In the genomic region with DNA sequence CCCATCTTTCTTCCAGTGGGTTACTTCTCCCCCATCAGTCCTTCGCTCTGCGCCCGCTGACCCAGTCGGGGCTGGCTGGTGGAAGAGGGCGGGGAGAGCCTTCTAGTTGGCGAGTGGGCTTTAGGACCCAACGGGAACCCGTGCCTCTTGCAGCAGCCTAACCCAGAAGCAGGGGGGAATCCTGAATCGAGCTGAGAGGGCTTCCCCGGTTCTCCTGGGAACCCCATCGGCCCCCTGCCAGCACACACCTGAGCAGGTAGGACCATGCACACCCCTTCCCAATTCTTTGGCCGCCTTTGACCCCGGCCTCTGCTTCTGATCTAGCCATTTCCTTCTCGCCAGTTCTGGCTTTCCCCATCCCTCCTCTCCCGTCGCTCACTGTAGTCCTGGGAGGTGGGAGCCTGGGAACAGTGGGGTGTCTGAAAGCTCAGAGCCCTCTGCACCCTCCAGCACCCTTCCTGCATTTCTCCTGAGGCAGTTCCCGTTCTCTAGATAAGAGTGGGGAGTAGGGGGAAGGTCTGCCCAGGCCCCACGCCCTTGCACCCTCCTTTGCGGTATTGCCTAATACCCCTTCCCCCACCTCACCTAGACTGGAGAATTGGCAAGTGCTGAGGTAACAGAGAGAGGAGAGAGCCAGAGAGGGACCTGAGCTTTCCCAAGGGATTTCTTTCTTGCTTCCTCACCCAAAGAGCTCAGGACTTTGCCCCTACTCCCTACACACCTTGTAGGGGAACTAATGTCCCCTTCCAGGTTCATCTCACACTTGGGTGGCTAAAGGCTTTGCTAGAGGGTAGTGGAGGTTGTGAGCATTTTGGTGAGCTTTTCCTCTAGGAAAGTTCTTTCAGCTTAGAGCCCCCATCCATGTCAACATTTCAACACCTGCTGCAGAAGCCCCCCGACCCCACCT, we compare ENCODE assay signal across 8 cellular contexts. TPM values are rescaled to one million over a fixed set of nuclear protein-coding genes. Genes with fewer than 3 reads are reported as not detected.
DNase-seq lines count a peak whose midpoint lies in the region; ATAC-seq, FAIRE-seq and TF ChIP-seq lines count a peak whose summit lies in the region.

A gene (plus strand): TSS at position 150 of the 907 bp plus-strand sequence. CDS start 22,039 bp downstream, outside the sequence.

- SMC1A ChIA-PET in GM12878 (lab: Charles Lee; ENCODE audit: uncharacterized antibody, unreplicated experiment): interaction anchor here (0.9 to 11.2 kb wide), 11 partner anchors 8 to 312 kb away, joined by 3 to 172 read pairs (median 6); a partner anchor contains a TSS

- TF ChIP-seq EP300 in GM12878 (IDR thresholded peaks at IDR 0.05; ENCODE audit: borderline replicate concordance in 1 of 2, control insufficient read depth in 1 of 2, low read depth in 2 of 2, low read length in 2 of 2): no peak

- H3K36me3 ChIP-seq in GM12878 (ENCODE audit: control insufficient read depth in 2 of 2, insufficient read depth in 2 of 2, low read length in 1 of 2): peaks cover 0 to under 1% of the 10 kb centered on the region in 2 experiments; a peak in 2 of 4 replicates
- peaks cover 4% of the 10 kb centered on the region; the same call in 1 of the 2 replicates for H3K36me3 ChIP-seq in iPS-20b (ENCODE audit: insufficient read depth, low read depth, low read length)

- peak within 1 kb of the TSS; percentile 58 for H2AFZ ChIP-seq in GM12878 (ENCODE audit: control insufficient read depth, low read depth, low read length)

- TF ChIP-seq RAD21 in GM12878 (IDR thresholded peaks at IDR 0.05; ENCODE audit: insufficient read depth, low read depth, low read length): no peak

- FAIRE-seq in GM12891 (lab: Jason Lieb, UNC) (peak; percentile 70), GM12878 (lab: Jason Lieb, UNC) (no peak)

- ATAC-seq in GM12878 (peak; percentile 68), GM21786 (IDR thresholded peaks at IDR 0.05; ENCODE audit: unreplicated experiment) (no peak), GM21737 (IDR thresholded peaks at IDR 0.05; ENCODE audit: unreplicated experiment) (no peak), GM18517 (IDR thresholded peaks at IDR 0.05; ENCODE audit: unreplicated experiment) (no peak)

- no peak for TF ChIP-seq CTCF in GM12878 (IDR thresholded peaks at IDR 0.05 in 2 of 3, conservative IDR thresholded peaks at IDR 0.05 in 1 of 3; ENCODE audit: control insufficient read depth in 2 of 3, extremely low read depth in 1 of 3, insufficient read depth in 1 of 3, low read depth in 3 of 3, low read length in 3 of 3)

- H3K4me2 ChIP-seq in GM12878 (ENCODE audit: control insufficient read depth, insufficient read depth): peak within 1 kb of the TSS; percentile 71

- H3K27ac ChIP-seq in GM12878 (ENCODE audit: control insufficient read depth, insufficient read depth) (peak within 1 kb of the TSS; percentile 9; the same call in 1 of the 2 replicates), iPS-20b (ENCODE audit: low read length) (no peak within 1 kb of the TSS)

- in situ Hi-C loops in GM12878 (cut with MboI): loop anchor here (5.0 kb wide), 1 partner anchor 228 kb away; no protein-coding TSS in a partner anchor

- POLR2A ChIA-PET in GM12878 (lab: Charles Lee): interaction anchor here (0.7 to 9.8 kb wide), 7 partner anchors 8 to 306 kb away, joined by 3 to 123 read pairs (median 3); no protein-coding TSS in a partner anchor

- no peak for TF ChIP-seq POLR2A in GM12891 (IDR thresholded peaks at IDR 0.05; ENCODE audit: low read depth, low read length)
- TF ChIP-seq POLR2A in GM12878 (IDR thresholded peaks at IDR 0.05; ENCODE audit: low read depth, low read length): no peak

- H3K9me3 ChIP-seq in GM12878 (replicated peaks; ENCODE audit: control insufficient read depth, insufficient read depth, low read length): no peaks in the 10 kb centered on the region
- H3K9me3 ChIP-seq in iPS-20b (ENCODE audit: insufficient read depth, low read depth, low read length): no peaks in the 10 kb centered on the region

- CTCF ChIA-PET in GM12878 (lab: Yijun Ruan, JAX): interaction anchor here (0.6 to 10.6 kb wide), 16 partner anchors 9 to 566 kb away, joined by 3 to 311 read pairs (median 5); a partner anchor contains a TSS

- no peaks in the 10 kb centered on the region; the same call in none of the 2 replicates for H3K79me2 ChIP-seq in GM12878 (ENCODE audit: control insufficient read depth, insufficient read depth, low read length)

- RAD21 ChIA-PET in GM12878 (lab: Charles Lee; ENCODE audit: unreplicated experiment): interaction anchor here (0.7 to 18.7 kb wide), 7 partner anchors 14 to 306 kb away, joined by 3 to 271 read pairs (median 3); a partner anchor contains a TSS

- no peaks in the 10 kb centered on the region for H4K20me1 ChIP-seq in GM12878 (ENCODE audit: control insufficient read depth, insufficient read depth)

- H3K4me3 ChIP-seq in GM12878 (peak within 1 kb of the TSS; percentile 70), iPS-20b (ENCODE audit: low read length) (peak within 1 kb of the TSS; percentile 82), skeletal muscle cell (ENCODE audit: low read depth, low read length) (peak within 1 kb of the TSS; percentile 48)

- 37% methylated on average over 19 of the region's 20 CpGs for WGBS in GM12878 (ENCODE audit: insufficient coverage, insufficient replicate concordance, low lambda C conversion rate, missing lambda C conversion rate)

- H3K9ac ChIP-seq in GM12878 (ENCODE audit: control insufficient read depth, insufficient read depth, low read length) (peak within 1 kb of the TSS; percentile 33; the same call in 1 of the 2 replicates), iPS-20b (ENCODE audit: low read depth, low read length) (peak within 1 kb of the TSS; percentile 73)

- BruUV-seq in GM12878 (replicated peaks; lab: Mats Ljungman, UMichigan): no TSS peak

- intact Hi-C loops in GM12878 (cut with micrococcal nuclease; ENCODE audit: unreplicated experiment): no loop called here

- H3K27me3 ChIP-seq in GM12878 (replicated peaks in 1 of 2; ENCODE audit: control insufficient read depth in 2 of 2, insufficient read depth in 2 of 2, low read length in 1 of 2): no peaks in the 10 kb centered on the region
- no peaks in the 10 kb centered on the region for H3K27me3 ChIP-seq in iPS-20b (ENCODE audit: insufficient read depth, low read length)

- H3K4me1 ChIP-seq in GM12878 (ENCODE audit: control insufficient read depth, insufficient read depth, low read length): peaks cover 58% of the 10 kb centered on the region
- H3K4me1 ChIP-seq in iPS-20b (ENCODE audit: insufficient read depth, low read length): peaks cover 35% of the 10 kb centered on the region

- DNase-seq in GM12891 (ENCODE audit: insufficient read length, low spot score) (peak; percentile 60), NCI-H2227 (lab: John Stamatoyannopoulos, UW; ENCODE audit: unreplicated experiment) (peak; percentile 62), GM12878 (ENCODE audit: low read depth, low spot score) (no peak), skeletal muscle cell (ENCODE audit: low read depth) (no peak)

TF ChIP-seq in GM12891, 5 proteins besides CTCF, POLR2A, EP300 and RAD21:
- TF ChIP-seq PAX5 (IDR thresholded peaks at IDR 0.05; ENCODE audit: insufficient read depth, low read length, severe bottlenecking) (no peak), POU2F2 (IDR thresholded peaks at IDR 0.05; ENCODE audit: low read depth, low read length) (no peak), POLR2AphosphoS5 (IDR thresholded peaks at IDR 0.05; ENCODE audit: low read depth, low read length) (no peak), SPI1 (IDR thresholded peaks at IDR 0.05; ENCODE audit: low read depth, low read length) (no peak), TAF1 (IDR thresholded peaks at IDR 0.05; ENCODE audit: low read depth, low read length) (no peak)

TF ChIP-seq in GM12878, 131 proteins besides CTCF, POLR2A, EP300 and RAD21 (continues in another document):
- TF ChIP-seq, protein P1, sequence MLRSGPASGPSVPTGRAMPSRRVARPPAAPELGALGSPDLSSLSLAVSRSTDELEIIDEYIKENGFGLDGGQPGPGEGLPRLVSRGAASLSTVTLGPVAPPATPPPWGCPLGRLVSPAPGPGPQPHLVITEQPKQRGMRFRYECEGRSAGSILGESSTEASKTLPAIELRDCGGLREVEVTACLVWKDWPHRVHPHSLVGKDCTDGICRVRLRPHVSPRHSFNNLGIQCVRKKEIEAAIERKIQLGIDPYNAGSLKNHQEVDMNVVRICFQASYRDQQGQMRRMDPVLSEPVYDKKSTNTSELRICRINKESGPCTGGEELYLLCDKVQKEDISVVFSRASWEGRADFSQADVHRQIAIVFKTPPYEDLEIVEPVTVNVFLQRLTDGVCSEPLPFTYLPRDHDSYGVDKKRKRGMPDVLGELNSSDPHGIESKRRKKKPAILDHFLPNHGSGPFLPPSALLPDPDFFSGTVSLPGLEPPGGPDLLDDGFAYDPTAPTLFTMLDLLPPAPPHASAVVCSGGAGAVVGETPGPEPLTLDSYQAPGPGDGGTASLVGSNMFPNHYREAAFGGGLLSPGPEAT (IDR thresholded peaks at IDR 0.05; ENCODE audit: low read depth): peak; percentile 47; the same call in 1 of the 2 replicates
- TF ChIP-seq ZSCAN29 (IDR thresholded peaks at IDR 0.05) (no peak), LARP7 (IDR thresholded peaks at IDR 0.05) (0 out of 2 replicates have a peak, but pooled peaks have one; percentile 38), CHD2 (IDR thresholded peaks at IDR 0.05; ENCODE audit: borderline replicate concordance, low read depth, low read length) (0 out of 2 replicates have a peak, but pooled peaks have one; percentile 50), IKZF1 (conservative IDR thresholded peaks at IDR 0.05) (peak; percentile 69), MTA2 (IDR thresholded peaks at IDR 0.05; ENCODE audit: low read depth) (peak; percentile 39), SP1 (IDR thresholded peaks at IDR 0.05; ENCODE audit: low read depth, low read length) (peak; percentile 61), NR2F1 (conservative IDR thresholded peaks at IDR 0.05) (no peak), SIN3A (IDR thresholded peaks at IDR 0.05; ENCODE audit: low read depth, low read length) (peak; percentile 61; the same call in 1 of the 2 replicates)

RNA-seq across cellular contexts. Expression of the gene that starts here (rescaled TPM):
- 24.8 TPM for polyA plus RNA-seq in GM12891 (2012; ENCODE audit: low read depth, missing spikeins)
- 30.5 and 34.4 TPM in 2 replicates for total RNA-seq in GM12878 (2013; cell fraction: nucleolus; rRNA removed)
- total RNA-seq in GM12878 (2014; rRNA removed): 15.5 and 17.3 TPM in 2 replicates
- 7.7 and 9.7 TPM in 2 replicates for total RNA-seq in GM12878 (2014; rRNA removed; fragmentation: Illumina TruSeq; extraction: Trizol)
- total RNA-seq in GM12878 (2021): 33.6 and 34.8 TPM in 2 replicates
- polyA plus RNA-seq in GM12878 (2011; ENCODE audit: low read depth): 12.0 TPM
- 3.1 and 7.8 TPM in 2 replicates for polyA plus RNA-seq in GM12878 (2011; rRNA removed)
- 10.0 and 13.4 TPM in 2 replicates for polyA plus RNA-seq in GM12878 (2011; cell fraction: cytosol; rRNA removed)
- polyA plus RNA-seq in GM12878 (2011; cell fraction: nucleus; rRNA removed): 29.2 and 38.2 TPM in 2 replicates
- polyA plus RNA-seq in GM12878 (2012): 23.0 and 26.5 TPM in 2 replicates
- polyA plus RNA-seq in GM12878 (2014; fragmentation: Illumina TruSeq; extraction: Trizol): 8.0 and 23.8 TPM in 2 replicates
- under 1 TPM; 0.13 to 0.16 TPM for polyA plus RNA-seq in GM12878 (2014; fragmentation: Nextera tagmentation; extraction: Ambion mirVana)
- 14.3 and 20.2 TPM in 2 replicates for polyA plus RNA-seq in GM12878 (2014; rRNA removed)
- polyA plus RNA-seq in GM12878 (2016; fragmentation: Nextera tagmentation; extraction: Ambion mirVana): 10 to 100 TPM; 12.9 to 15.4 TPM
- 8.7 and 13.7 TPM in 2 replicates for polyA minus RNA-seq in GM12878 (2011; rRNA and poly(A)+ RNA removed)
- polyA minus RNA-seq in GM12878 (2011; cell fraction: cytosol; rRNA and poly(A)+ RNA removed): 15.1 and 20.3 TPM in 2 replicates
- 9.7 and 15.5 TPM in 2 replicates for polyA minus RNA-seq in GM12878 (2011; cell fraction: nucleus; rRNA and poly(A)+ RNA removed)

Comparison
In these comparisons a context has a peak if more than half of its experiments do, and no peak if none do; other contexts are left out.
1. DNase-seq: peak in GM12891 (single experiment) and NCI-H2227 (single experiment); none in GM12878 (single experiment) and skeletal muscle cell (single experiment).
2. Peak in every context shown above with its lines, with median percentiles within 50 percentile points of each other: H3K4me3 ChIP-seq.